Comparison of ENCODE assay signal across 18 cellular contexts in the genomic region with DNA sequence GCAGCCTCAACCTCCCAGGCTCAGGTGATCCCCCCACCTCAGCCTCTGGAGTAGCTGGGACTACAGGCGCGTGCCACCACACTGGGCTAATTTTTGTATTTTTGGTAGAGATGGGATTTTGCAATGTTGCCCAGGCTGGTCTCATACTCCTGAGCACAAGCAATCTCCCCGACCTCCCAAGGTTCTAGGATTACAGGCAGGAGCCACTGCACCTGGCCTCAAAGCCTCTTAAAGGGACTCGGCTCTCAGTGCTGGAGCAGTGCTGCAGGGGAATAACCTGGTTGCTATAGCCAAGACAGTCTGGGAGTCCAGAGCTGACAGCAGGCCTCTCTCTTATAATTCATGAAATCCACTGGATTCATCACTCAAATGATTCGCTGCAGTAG. TPM values are rescaled to one million over a fixed set of nuclear protein-coding genes. Genes with fewer than 3 reads are reported as not detected.
A peak's percentile ranks its signal among the peaks of the same experiment; 100 is the strongest.
DNase-seq lines count a peak whose midpoint lies in the region; ATAC-seq and TF ChIP-seq lines count a peak whose summit lies in the region.
"Had no signal": no experiment of that assay in that cellular context is flagged by ENCODE, and none has a peak within 500 bp of the region (broad histone marks: within the 10 kb centered on the region; RNA-seq: fewer than 3 reads in every experiment).

No MANE protein-coding gene starts in this region.

- H3K79me1 ChIP-seq in H9 (ENCODE audit: insufficient read depth, low read depth, low read length, poor library complexity, severe bottlenecking): no peaks in the 10 kb centered on the region

- H3K18ac ChIP-seq in H9 (ENCODE audit: insufficient read length, low read depth, low read length): no peak overlapping the region

- peaks cover 41% of the 10 kb centered on the region for H3K36me3 ChIP-seq in RWPE2 (ENCODE audit: low read depth)

- H4K8ac ChIP-seq in H9 (replicated peaks; ENCODE audit: insufficient read length, low read depth, low read length): no peak overlapping the region

- H3K4me2 ChIP-seq in H9 (ENCODE audit: insufficient read depth, insufficient read length, low read length): no peak overlapping the region
- H3K4me2 ChIP-seq: BLaER1 had no signal

- H3K27me3 Mint-ChIP-seq in H9 (ENCODE audit: low read depth): no peaks in the 10 kb centered on the region
- H3K27me3 Mint-ChIP-seq: CD8-positive, alpha-beta memory T cell had no signal

- no peak overlapping the region for H3K56ac ChIP-seq in H9 (ENCODE audit: insufficient read length, low read depth, low read length)

- H2AK5ac ChIP-seq in H9 (ENCODE audit: insufficient read length, low read length): no peak overlapping the region

- no peaks in the 10 kb centered on the region for H3K9me3 ChIP-seq in H9 (ENCODE audit: control insufficient read depth, low read depth, low read length)
- H3K9me3 ChIP-seq in RWPE2 (ENCODE audit: severe bottlenecking): no peaks in the 10 kb centered on the region
- H3K9me3 ChIP-seq: BLaER1, HAP-1 had no signal

- peaks cover 19 to 59% (median 44%) of the 10 kb centered on the region in 3 experiments for H3K36me3 Mint-ChIP-seq in H9 (ENCODE audit: insufficient read depth in 1 of 3, low read depth in 3 of 3)

- H4K5ac ChIP-seq in H9 (ENCODE audit: insufficient read length, low read depth, low read length): no peak overlapping the region

- H3K4me3 Mint-ChIP-seq in H9: no peak overlapping the region

- no peak overlapping the region for H2BK5ac ChIP-seq in H9 (ENCODE audit: insufficient read length, low read length)

- ATAC-seq in RWPE2 (ENCODE audit: low read depth) (peak; percentile 20), HG03571 (IDR thresholded peaks at IDR 0.05; ENCODE audit: unreplicated experiment) (no peak)

- H2AFZ ChIP-seq in H9 (ENCODE audit: low read length): no peak overlapping the region

- H3K27ac Mint-ChIP-seq in H9: peak overlapping the region; percentile 83 to 98 (median 85); a peak in 6 of 7 replicates

- H3K4me3 ChIP-seq in RWPE2 (ENCODE audit: severe bottlenecking): no peak overlapping the region
- H3K4me3 ChIP-seq: BLaER1, HAP-1 had no signal

- TF ChIP-seq CTCF in H9 (conservative IDR thresholded peaks at IDR 0.05): no peak
- TF ChIP-seq CTCF in RWPE2 (IDR thresholded peaks at IDR 0.05; ENCODE audit: poor library complexity, severe bottlenecking): no peak

- H4K91ac ChIP-seq in H9 (ENCODE audit: insufficient read length, low read depth, low read length): no peak overlapping the region

- no peaks in the 10 kb centered on the region for H3K4me1 ChIP-seq in H9 (ENCODE audit: insufficient read depth, low read length)
- H3K4me1 ChIP-seq in RWPE2 (ENCODE audit: insufficient read depth, poor library complexity, severe bottlenecking): no peaks in the 10 kb centered on the region
- H3K4me1 ChIP-seq: BLaER1, HAP-1 had no signal

- no peak overlapping the region for H3K14ac ChIP-seq in H9 (ENCODE audit: insufficient read depth, low read length)

- DNase-seq in NCI-H1417 (lab: John Stamatoyannopoulos, UW): peak; percentile 28 to 69 (median 66)
- no peak for DNase-seq in NCI-H1417 treated with DMSO at 0.1 percent for 48 hours (lab: John Stamatoyannopoulos, UW)
- no peak for DNase-seq in H9
- DNase-seq in RWPE2 (ENCODE audit: low spot score): no peak
- DNase-seq in left kidney (ENCODE audit: low read depth, low spot score): peak; percentile 32
- no peak for DNase-seq in H4 (ENCODE audit: low spot score)
- no peak for DNase-seq in D341Med (ENCODE audit: low spot score)
- DNase-seq: 8988T; CD8-positive, alpha-beta memory T cell; DMS 273 treated with DMSO at 0.1 percent for 48 hours; NCI-H226; NCI-H526; SHP77 treated with DMSO at 0.1 percent for 48 hours had no signal

- H3K9me3 Mint-ChIP-seq in H9: no peaks in the 10 kb centered on the region
- H3K9me3 Mint-ChIP-seq: CD8-positive, alpha-beta memory T cell had no signal

- no peaks in the 10 kb centered on the region for H3K27me3 ChIP-seq in H9 (ENCODE audit: insufficient read depth, low read length)
- no peaks in the 10 kb centered on the region for H3K27me3 ChIP-seq in RWPE2 (ENCODE audit: insufficient read depth, poor library complexity, severe bottlenecking)
- H3K27me3 ChIP-seq: BLaER1 had no signal

- no peak overlapping the region for H3T11ph ChIP-seq in H9 (ENCODE audit: low read length)

- H2BK15ac ChIP-seq in H9 (ENCODE audit: low read depth, low read length): no peak overlapping the region

- no peaks in the 10 kb centered on the region for H3K23me2 ChIP-seq in H9 (ENCODE audit: insufficient read length, low read depth, low read length, poor library complexity, severe bottlenecking)

- H3K4me1 Mint-ChIP-seq in H9: peaks cover 28 to 38% of the 10 kb centered on the region in 2 experiments
- H3K4me1 Mint-ChIP-seq: CD8-positive, alpha-beta memory T cell had no signal

- no peak overlapping the region for H2BK20ac ChIP-seq in H9 (ENCODE audit: low read depth, low read length, poor library complexity, severe bottlenecking)

- H3K23ac ChIP-seq in H9 (ENCODE audit: insufficient read length, low read depth, low read length): no peak overlapping the region

- H2BK12ac ChIP-seq in H9 (ENCODE audit: insufficient read length, low read depth, low read length): no peak overlapping the region

- H3K27ac ChIP-seq in H9 (ENCODE audit: insufficient read length, low read depth, low read length) (no peak overlapping the region), RWPE2 (ENCODE audit: poor library complexity, severe bottlenecking) (no peak overlapping the region)
- H3K27ac ChIP-seq: BLaER1 had no signal

- no CpG with 5 or more reads among the region's 5 CpGs for WGBS in H9 (ENCODE audit: extremely low coverage, insufficient read length, low lambda C conversion rate)

- no peak overlapping the region for H3K9ac ChIP-seq in H9 (ENCODE audit: extremely low read depth, insufficient read length, low read length)
- H3K9ac ChIP-seq: BLaER1 had no signal

- no peaks in the 10 kb centered on the region for H4K20me1 ChIP-seq in H9 (ENCODE audit: control insufficient read depth, insufficient read depth, insufficient read length)

- no peak overlapping the region for H2BK120ac ChIP-seq in H9 (ENCODE audit: low read depth, low read length, poor library complexity, severe bottlenecking)

- H3K4ac ChIP-seq in H9 (ENCODE audit: low read depth, low read length): no peak overlapping the region

- H3K79me2 ChIP-seq in H9 (ENCODE audit: insufficient read depth, low read length): no peaks in the 10 kb centered on the region

RNA-seq across cellular contexts. Expression of gene GHRH, which starts 17.0 kb away (rescaled TPM):
- 0.68 TPM in 1 of 2 replicates, not detected in the other for total RNA-seq in H9 (2021)
- total RNA-seq in H4 (2014; rRNA removed; shearing (Covaris generic)): not detected in 2 replicates
- total RNA-seq: CD8-positive, alpha-beta memory T cell; Daoy; HT-29 had no signal

RNA-seq across cellular contexts. Expression of gene MANBAL, which starts 44.9 kb away (rescaled TPM):
- 40.3 and 40.7 TPM in 2 replicates for total RNA-seq in H9 (2021)
- 14.5 and 18.8 TPM in 2 replicates for total RNA-seq in H4 (2014; rRNA removed; shearing (Covaris generic))

Comparison
In these comparisons a context has a peak if more than half of its experiments do, and no peak if none do; other contexts are left out.
1. DNase-seq: peak in NCI-H1417 (3 of 3) and left kidney (single experiment); none in NCI-H1417 treated with DMSO at 0.1 percent for 48 hours (single experiment), H9 (single experiment), RWPE2 (single experiment), H4 (single experiment) and D341Med (single experiment).